ENCODE assay signal across 17 cellular contexts in genomic region chr16:83552193-83552592, GRCh38.
DNase-seq lines count a peak whose midpoint lies in the region; ATAC-seq and TF ChIP-seq lines count a peak whose summit lies in the region.
"Had no signal": no experiment of that assay in that cellular context is flagged by ENCODE, and none has a peak within 500 bp of the region (broad histone marks: within the 10 kb centered on the region; RNA-seq: fewer than 3 reads in every experiment).

No MANE protein-coding gene starts in this region.

- no peak overlapping the region for H3K27ac Mint-ChIP-seq in chondrocyte (ENCODE audit: unreplicated experiment)
- H3K27ac Mint-ChIP-seq: effector memory CD8-positive, alpha-beta T cell had no signal

- peaks cover 15% of the 10 kb centered on the region for H3K4me1 ChIP-seq in mesodermal cell (ENCODE audit: control insufficient read depth, insufficient read depth, low read length, poor library complexity, severe bottlenecking)
- H3K4me1 ChIP-seq: prostate gland had no signal

- in situ Hi-C loops in Caki2 (cut with HindIII; ENCODE audit: low pct_unique_long_range_greater_than_20kb, low sequenced_read_pairs), result no loop called here

- no peak overlapping the region for H3K4me3 Mint-ChIP-seq in chondrocyte (ENCODE audit: unreplicated experiment)
- H3K4me3 Mint-ChIP-seq: effector memory CD8-positive, alpha-beta T cell had no signal

- H3K4me3 ChIP-seq in choroid plexus epithelial cell (ENCODE audit: low read depth, low read length) (no peak overlapping the region), mesodermal cell (ENCODE audit: extremely low read depth, insufficient read depth, low read length, poor library complexity, severe bottlenecking) (no peak overlapping the region)
- H3K4me3 ChIP-seq: prostate gland had no signal

- peak overlapping the region; percentile 1 for H3K27ac ChIP-seq in mesodermal cell (ENCODE audit: low read depth, low read length, severe bottlenecking)
- H3K27ac ChIP-seq: C4-2B, prostate gland had no signal

- no peaks in the 10 kb centered on the region for H3K27me3 Mint-ChIP-seq in chondrocyte (ENCODE audit: low read depth)
- H3K27me3 Mint-ChIP-seq: effector memory CD8-positive, alpha-beta T cell had no signal

- ATAC-seq in HG03521 (IDR thresholded peaks at IDR 0.05; ENCODE audit: unreplicated experiment), result no peak
- ATAC-seq: effector memory CD8-positive, alpha-beta T cell had no signal

- H3K36me3 ChIP-seq in mesodermal cell (ENCODE audit: control insufficient read depth, insufficient read depth, low read length), result no peaks in the 10 kb centered on the region
- H3K36me3 ChIP-seq: prostate gland had no signal

- no peaks in the 10 kb centered on the region for H3K9me3 Mint-ChIP-seq in chondrocyte (ENCODE audit: low read depth)

- no peaks in the 10 kb centered on the region for H3K36me3 Mint-ChIP-seq in chondrocyte (ENCODE audit: low read depth)

- DNase-seq in Caki2 (ENCODE audit: low read depth) (peak; percentile 25), M059J (ENCODE audit: low read depth) (peak; percentile 85), choroid plexus epithelial cell (ENCODE audit: low read depth) (peak; percentile 62), NCI-H1694 treated with DMSO at 0.1 percent for 48 hours (lab: John Stamatoyannopoulos, UW) (no peak), anterior cingulate cortex (lab: John Stamatoyannopoulos, UW) (no peak), chondrocyte (ENCODE audit: low spot score) (no peak)
- DNase-seq: activated naive CD4-positive, alpha-beta T cell; effector memory CD8-positive, alpha-beta T cell; GDM1; head of caudate nucleus; NCI-H1105 treated with DMSO at 0.1 percent for 48 hours; NCI-H345; substantia nigra had no signal

- H3K9me3 ChIP-seq in mesodermal cell (ENCODE audit: control insufficient read depth, low read length), result no peaks in the 10 kb centered on the region
- H3K9me3 ChIP-seq: prostate gland had no signal

- TF ChIP-seq CTCF in choroid plexus epithelial cell (conservative IDR thresholded peaks at IDR 0.05; ENCODE audit: low read depth, low read length) (no peak), chondrocyte (IDR thresholded peaks at IDR 0.05) (no peak)

- H3K4me1 Mint-ChIP-seq in chondrocyte (ENCODE audit: low read depth), result peaks cover 2% of the 10 kb centered on the region

- WGBS in mesodermal cell (ENCODE audit: insufficient coverage in 2 of 2), 2 experiments, result 65 to 94% methylated on average over 2 to 4 of the region's 4 CpGs

Comparison
In these comparisons a context has a peak if more than half of its experiments do, and no peak if none do; other contexts are left out.
1. DNase-seq: peak in Caki2 (single experiment), M059J (single experiment) and choroid plexus epithelial cell (single experiment); none in NCI-H1694 treated with DMSO at 0.1 percent for 48 hours (single experiment), anterior cingulate cortex (0 of 58) and chondrocyte (single experiment).